Comparison of ENCODE assay signal across 8 cellular contexts in the genomic region with DNA sequence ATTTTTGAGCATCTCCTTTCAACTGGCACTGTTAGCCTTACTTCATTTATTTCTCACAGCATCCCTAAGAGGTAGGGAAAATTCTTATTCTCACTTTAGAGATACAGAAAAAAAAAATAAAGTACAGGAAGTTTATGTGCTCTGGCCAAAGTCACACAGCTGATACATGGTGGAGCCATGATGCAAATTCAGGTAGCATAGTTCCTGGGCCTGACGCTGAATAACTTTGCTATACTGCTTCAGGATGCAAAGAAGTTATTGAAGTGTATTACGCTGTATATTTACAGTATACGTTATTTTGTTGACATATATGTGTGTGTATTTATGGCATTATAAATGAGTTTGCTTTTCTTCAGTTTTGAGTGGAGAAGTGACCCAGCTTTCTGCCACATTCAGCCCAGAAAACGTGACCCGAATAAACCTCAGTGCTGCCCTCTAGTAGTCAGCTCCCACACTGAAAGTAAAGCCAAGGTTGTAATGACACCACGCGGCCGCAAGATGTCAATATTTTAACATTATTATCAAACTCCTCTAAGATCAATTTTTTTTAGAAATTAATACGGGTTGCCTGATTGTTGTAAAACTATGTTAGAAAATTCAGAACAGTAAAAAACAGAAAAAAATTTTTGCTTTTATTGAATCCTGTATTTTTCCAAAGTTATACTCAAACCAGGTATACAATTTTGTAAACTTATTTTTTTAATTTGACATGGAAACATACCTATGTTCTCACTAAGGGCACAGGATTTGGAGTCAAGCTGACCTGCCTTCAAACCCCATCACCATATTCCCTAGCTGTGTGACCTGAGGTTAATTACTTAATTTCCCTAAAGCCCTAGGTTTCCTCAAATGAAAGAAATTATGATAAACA. TPM values are rescaled to one million over a fixed set of nuclear protein-coding genes. Genes with fewer than 3 reads are reported as not detected.
DNase-seq lines count a peak whose midpoint lies in the region; ATAC-seq and TF ChIP-seq lines count a peak whose summit lies in the region.

No MANE protein-coding gene starts in this region.

- no peaks in the 10 kb centered on the region for H3K27me3 ChIP-seq in lower lobe of right lung (ENCODE audit: low read depth)

- peak; percentile 86 for DNase-seq in DMS 273 (lab: John Stamatoyannopoulos, UW; ENCODE audit: unreplicated experiment)
- DNase-seq in DMS 273 treated with DMSO at 0.1 percent for 48 hours (lab: John Stamatoyannopoulos, UW): no peak
- DNase-seq in NCI-H446 (lab: John Stamatoyannopoulos, UW): peak; percentile 26 to 75
- DNase-seq in activated CD4-positive, alpha-beta T cell treated with anti-CD3 and anti-CD28 coated beads for 48 hours: peak; percentile 65
- peak; percentile 74 for DNase-seq in dermis blood vessel endothelial cell
- DNase-seq in lower lobe of right lung: peak; percentile 51
- DNase-seq in stimulated activated CD8-positive, alpha-beta memory T cell treated with anti-CD3 and anti-CD28 coated beads, Interleukin-15, amount 100 ng/mL, for 1 hour (ENCODE audit: low read depth): peak; percentile 21

- H3K27ac ChIP-seq in lower lobe of right lung: no peak overlapping the region

- intact Hi-C loops in lower lobe of right lung (cut with DNase I): loop anchor here (10.0 kb wide), 1 partner anchor 149 kb away; no protein-coding TSS in a partner anchor

- ATAC-seq in HG02973 (IDR thresholded peaks at IDR 0.05; ENCODE audit: unreplicated experiment) (peak; percentile 56), lower lobe of right lung (peak; percentile 75 to 76)

- H3K36me3 ChIP-seq in lower lobe of right lung: no peaks in the 10 kb centered on the region

- peak; percentile 81 for TF ChIP-seq CTCF in lower lobe of right lung (IDR thresholded peaks at IDR 0.05)

- H3K4me1 ChIP-seq in lower lobe of right lung: no peaks in the 10 kb centered on the region

- no peaks in the 10 kb centered on the region for H3K9me3 ChIP-seq in lower lobe of right lung

- no peak overlapping the region for H3K4me3 ChIP-seq in lower lobe of right lung

RNA-seq across cellular contexts. Expression of gene GUCY2F, which starts 3.8 kb away (rescaled TPM):
- under 0.01 TPM in 1 of 2 replicates, not detected in the other for total RNA-seq in dermis blood vessel endothelial cell
- total RNA-seq in lower lobe of right lung: 0.18 TPM

RNA-seq across cellular contexts. Expression of gene NXT2, which starts 50.9 kb away (rescaled TPM):
- total RNA-seq in dermis blood vessel endothelial cell (8.5 and 9.8 TPM in 2 replicates), lower lobe of right lung (12.3 TPM)
